13 cellular contexts compared by ENCODE assay signal in genomic region chr12:69096669-69097364, GRCh38.
DNase-seq lines count a peak whose midpoint lies in the region; ATAC-seq and TF ChIP-seq lines count a peak whose summit lies in the region.
"Had no signal": no experiment of that assay in that cellular context is flagged by ENCODE, and none has a peak within 500 bp of the region (broad histone marks: within the 10 kb centered on the region; RNA-seq: fewer than 3 reads in every experiment).

No MANE protein-coding gene starts in this region.

- DNase-seq in EL (peak; percentile 11), MV-4-11 (lab: John Stamatoyannopoulos, UW) (peak; percentile 36), mammary epithelial cell (peak; percentile 21), myocyte (ENCODE audit: low read depth) (peak; percentile 31), NCI-H2196 (lab: John Stamatoyannopoulos, UW; ENCODE audit: unreplicated experiment) (no peak), prostate gland (ENCODE audit: low spot score) (no peak)
- DNase-seq: CD8-positive, alpha-beta T cell; cerebellar nuclear complex; Kasumi-1; NCI-H2107; occipital lobe had no signal

- 64% methylated on average over 1 of the region's 1 CpG for WGBS in mammary epithelial cell (ENCODE audit: low coverage, missing lambda C conversion rate)
- WGBS in prostate gland: 33% methylated on average over 1 of the region's 1 CpG

- H3K27ac ChIP-seq in mammary epithelial cell (ENCODE audit: insufficient read depth, low read depth, low read length) (no peak overlapping the region), prostate gland (no peak overlapping the region)

- H3K4me2 ChIP-seq in mammary epithelial cell (ENCODE audit: insufficient read depth, low read depth, low read length): no peak overlapping the region

- H2AFZ ChIP-seq in mammary epithelial cell (ENCODE audit: low read depth, low read length): no peak overlapping the region

- CTCF ChIA-PET in mammary epithelial cell (lab: Charles Lee; ENCODE audit: low non-redundant PET): no interaction called here

- no peak for TF ChIP-seq POLR2A in prostate gland (IDR thresholded peaks at IDR 0.05)

- H3K4me1 ChIP-seq in mammary epithelial cell (ENCODE audit: insufficient read depth, low read length) (peaks cover 16% of the 10 kb centered on the region), prostate gland (replicated peaks) (no peaks in the 10 kb centered on the region)

- intact Hi-C loops in mammary epithelial cell (cut with micrococcal nuclease): no loop called here
- intact Hi-C loops in prostate gland (cut with DNase I): no loop called here

- TF ChIP-seq CTCF in mammary epithelial cell (conservative IDR thresholded peaks at IDR 0.05 in 1 of 2, IDR thresholded peaks at IDR 0.05 in 1 of 2; ENCODE audit: extremely low read depth in 1 of 2, insufficient read depth in 1 of 2, low read depth in 1 of 2, low read length in 2 of 2) (no peak), prostate gland (IDR thresholded peaks at IDR 0.05) (no peak)

- H3K36me3 ChIP-seq in mammary epithelial cell (ENCODE audit: insufficient read depth, low read length): no peaks in the 10 kb centered on the region
- no peaks in the 10 kb centered on the region for H3K36me3 ChIP-seq in prostate gland

- H3K9me3 ChIP-seq in mammary epithelial cell (replicated peaks; ENCODE audit: insufficient read depth, low read length) (no peaks in the 10 kb centered on the region), prostate gland (no peaks in the 10 kb centered on the region)

- no TSS peak for BruUV-seq in mammary epithelial cell (replicated peaks; lab: Mats Ljungman, UMichigan)

- H3K27me3 ChIP-seq in mammary epithelial cell (ENCODE audit: insufficient read depth, low read length): peaks cover 3% of the 10 kb centered on the region
- no peaks in the 10 kb centered on the region for H3K27me3 ChIP-seq in prostate gland (replicated peaks; ENCODE audit: insufficient read depth)

- dilution Hi-C loops in mammary epithelial cell (cut with HindIII; ENCODE audit: low sequenced_read_pairs): no loop called here

- in situ Hi-C loops in mammary epithelial cell (cut with MboI; ENCODE audit: low sequenced_read_pairs in 2 of 2): no loop called here

- no peaks in the 10 kb centered on the region for H3K79me2 ChIP-seq in mammary epithelial cell (ENCODE audit: insufficient read depth, low read length)

- H3K9ac ChIP-seq in mammary epithelial cell (ENCODE audit: insufficient read depth, low read length): no peak overlapping the region

- H3K4me3 ChIP-seq in mammary epithelial cell (replicated peaks in 1 of 3; ENCODE audit: insufficient read depth in 1 of 3, low read depth in 2 of 3, low read length in 3 of 3) (no peak overlapping the region), prostate gland (no peak overlapping the region)

- ATAC-seq in GM21723 (IDR thresholded peaks at IDR 0.05; ENCODE audit: unreplicated experiment) (no peak), GM19467 (IDR thresholded peaks at IDR 0.05; ENCODE audit: unreplicated experiment) (no peak)
- ATAC-seq: CD8-positive, alpha-beta T cell had no signal

- H4K20me1 ChIP-seq in mammary epithelial cell (ENCODE audit: insufficient read depth, low read length): no peaks in the 10 kb centered on the region

Comparison
In these comparisons a context has a peak if more than half of its experiments do, and no peak if none do; other contexts are left out.
1. DNase-seq: peak in EL (single experiment), MV-4-11 (single experiment), mammary epithelial cell (single experiment) and myocyte (single experiment); none in NCI-H2196 (single experiment) and prostate gland (single experiment).